9 cellular contexts compared by ENCODE assay signal in the genomic region with DNA sequence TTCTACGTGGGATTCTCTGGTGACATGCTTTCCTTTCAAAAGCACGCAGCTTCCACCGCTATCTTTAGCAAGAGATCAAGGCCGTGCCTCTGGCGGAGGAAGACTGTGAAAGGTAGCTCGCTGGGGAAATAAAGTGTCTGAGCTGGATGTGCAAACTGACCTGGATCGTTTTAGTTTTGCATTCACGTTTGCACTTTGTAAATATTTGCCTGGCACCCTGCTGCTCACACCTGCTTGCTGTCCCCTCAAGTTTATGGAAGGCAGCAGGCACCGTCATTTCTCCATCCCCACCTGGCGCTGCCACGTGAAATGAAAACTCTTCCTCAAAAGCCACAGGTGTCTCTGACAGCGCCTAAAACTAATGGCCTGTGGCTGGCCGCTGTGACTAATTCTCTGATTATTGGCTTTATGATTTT. TPM values are rescaled to one million over a fixed set of nuclear protein-coding genes. Genes with fewer than 3 reads are reported as not detected.
DNase-seq lines count a peak whose midpoint lies in the region; ATAC-seq and TF ChIP-seq lines count a peak whose summit lies in the region.
"Had no signal": no experiment of that assay in that cellular context is flagged by ENCODE, and none has a peak within 500 bp of the region (broad histone marks: within the 10 kb centered on the region; RNA-seq: fewer than 3 reads in every experiment).

No MANE protein-coding gene starts in this region.

- no peaks in the 10 kb centered on the region for H3K36me3 ChIP-seq in KMS-11 (ENCODE audit: insufficient read depth)
- no peaks in the 10 kb centered on the region for H3K36me3 ChIP-seq in esophagus muscularis mucosa
- H3K36me3 ChIP-seq in stomach, result no peaks in the 10 kb centered on the region
- no peaks in the 10 kb centered on the region for H3K36me3 ChIP-seq in mesendoderm (ENCODE audit: control insufficient read depth, insufficient read depth, low read length)
- H3K36me3 ChIP-seq in heart left ventricle, result no peaks in the 10 kb centered on the region

- H4K5ac ChIP-seq in mesendoderm (ENCODE audit: low read length), result no peak overlapping the region

- peaks cover 24% of the 10 kb centered on the region for H3K4me1 ChIP-seq in KMS-11 (ENCODE audit: low read depth, poor library complexity, severe bottlenecking)
- H3K4me1 ChIP-seq in esophagus muscularis mucosa, result peaks cover 0 to 19% (median 8%) of the 10 kb centered on the region in 4 donors
- peaks cover 0 to 29% (median 13%) of the 10 kb centered on the region in 4 donors for H3K4me1 ChIP-seq in stomach
- H3K4me1 ChIP-seq in mesendoderm (ENCODE audit: control insufficient read depth, low read depth, low read length), result no peaks in the 10 kb centered on the region
- peaks cover 0 to 42% (median 4%) of the 10 kb centered on the region in 12 donors for H3K4me1 ChIP-seq in heart left ventricle

- H4K8ac ChIP-seq in mesendoderm (ENCODE audit: low read depth, low read length), result no peak overlapping the region

- no peaks in the 10 kb centered on the region for H3K79me2 ChIP-seq in KMS-11 (ENCODE audit: insufficient read depth, low read depth)
- no peaks in the 10 kb centered on the region for H3K79me2 ChIP-seq in mesendoderm (ENCODE audit: control insufficient read depth, insufficient read depth, low read length)

- TF ChIP-seq CTCF in KMS-11 (conservative IDR thresholded peaks at IDR 0.05; ENCODE audit: low read depth, low read length) (no peak), esophagus muscularis mucosa (IDR thresholded peaks at IDR 0.05) (no peak), stomach (IDR thresholded peaks at IDR 0.05) (no peak), heart left ventricle (IDR thresholded peaks at IDR 0.05) (no peak)

- H2BK120ac ChIP-seq in mesendoderm (ENCODE audit: low read depth, low read length), result no peak overlapping the region

- peaks cover 6% of the 10 kb centered on the region for H3K4me1 Mint-ChIP-seq in T-helper 17 cell

- H3K27me3 ChIP-seq in KMS-11 (ENCODE audit: insufficient read depth, low read depth) (peaks cover 61% of the 10 kb centered on the region; the same call in 1 of the 2 replicates), esophagus muscularis mucosa (peaks cover 0 to 12% (median 0%) of the 10 kb centered on the region in 4 donors), stomach (no peaks in the 10 kb centered on the region), mesendoderm (ENCODE audit: insufficient read depth, low read length, poor library complexity) (no peaks in the 10 kb centered on the region), heart left ventricle (peaks cover 0 to 3% (median 0%) of the 10 kb centered on the region in 9 donors)

- peak; percentile 84 for DNase-seq in NCI-H774 (lab: John Stamatoyannopoulos, UW)
- no peak for DNase-seq in esophagus muscularis mucosa (ENCODE audit: extremely low spot score)
- DNase-seq in stomach, result no peak
- no peak for DNase-seq in mesendoderm
- DNase-seq in T-helper 17 cell, result no peak
- no peak for DNase-seq in heart left ventricle
- DNase-seq in activated CD4-positive, CD25-positive, alpha-beta regulatory T cell (lab: John Stamatoyannopoulos, UW), result no peak
- DNase-seq: naive B cell had no signal

- no peak overlapping the region for H3K18ac ChIP-seq in mesendoderm (ENCODE audit: low read length)

- H2AK5ac ChIP-seq in mesendoderm (ENCODE audit: low read length), result no peak overlapping the region

- WGBS in esophagus muscularis mucosa, result 49% methylated on average over 13 of the region's 13 CpGs
- WGBS in stomach, 5 donors, result 20 to 38% (median 28%) methylated on average over 13 of the region's 13 CpGs
- no CpG with 5 or more reads among the region's 13 CpGs for WGBS in mesendoderm (ENCODE audit: extremely low coverage, insufficient coverage, low lambda C conversion rate)
- 40 to 50% (median 44%) methylated on average over 13 of the region's 13 CpGs for WGBS in heart left ventricle, 4 donors

- no peak for ATAC-seq in T-helper 17 cell
- ATAC-seq in heart left ventricle, result no peak

- no peak overlapping the region for H3K27ac Mint-ChIP-seq in T-helper 17 cell
- H3K27ac Mint-ChIP-seq: naive B cell had no signal

- H3K23ac ChIP-seq in mesendoderm (ENCODE audit: low read length), result no peak overlapping the region

- H2AFZ ChIP-seq in KMS-11 (ENCODE audit: low read depth), result peak overlapping the region; percentile 60; the same call in 1 of the 2 replicates

- H3K36me3 Mint-ChIP-seq in T-helper 17 cell (ENCODE audit: low read depth), result peaks cover 2% of the 10 kb centered on the region

- H3K9ac ChIP-seq in KMS-11 (peak overlapping the region; percentile 15; the same call in 1 of the 2 replicates), mesendoderm (ENCODE audit: low read length) (no peak overlapping the region)

- no peak for TF ChIP-seq EP300 in esophagus muscularis mucosa (IDR thresholded peaks at IDR 0.05)
- TF ChIP-seq EP300 in stomach (IDR thresholded peaks at IDR 0.05), result no peak

- no peaks in the 10 kb centered on the region for H3K9me3 ChIP-seq in esophagus muscularis mucosa
- no peaks in the 10 kb centered on the region for H3K9me3 ChIP-seq in stomach
- H3K9me3 ChIP-seq in T-helper 17 cell (ENCODE audit: control insufficient read depth, low read length, poor library complexity, severe bottlenecking), result no peaks in the 10 kb centered on the region
- no peaks in the 10 kb centered on the region for H3K9me3 ChIP-seq in heart left ventricle

- H4K20me1 ChIP-seq in KMS-11 (ENCODE audit: insufficient read depth), result no peaks in the 10 kb centered on the region

- H3K4ac ChIP-seq in mesendoderm (ENCODE audit: low read depth, low read length), result no peak overlapping the region

- no peaks in the 10 kb centered on the region for H3K79me1 ChIP-seq in mesendoderm (ENCODE audit: low read length)

- H3K27ac ChIP-seq in KMS-11 (no peak overlapping the region), esophagus muscularis mucosa (replicated peaks in 1 of 4) (no peak overlapping the region), stomach (no peak overlapping the region), mesendoderm (ENCODE audit: low read depth, low read length) (no peak overlapping the region), heart left ventricle (no peak overlapping the region)

- H3K4me2 ChIP-seq in KMS-11 (peak overlapping the region; percentile 98), mesendoderm (ENCODE audit: low read length) (no peak overlapping the region)

- TF ChIP-seq POLR2A in esophagus muscularis mucosa (IDR thresholded peaks at IDR 0.05; ENCODE audit: low read depth) (no peak), stomach (IDR thresholded peaks at IDR 0.05) (no peak), heart left ventricle (IDR thresholded peaks at IDR 0.05) (no peak)

- H3K27me3 Mint-ChIP-seq in T-helper 17 cell, result peaks cover 38% of the 10 kb centered on the region

- H3K56ac ChIP-seq in mesendoderm (ENCODE audit: low read length), result no peak overlapping the region

- peak overlapping the region; percentile 72 for H3K4me3 ChIP-seq in KMS-11 (IDR thresholded peaks at IDR 0.05; ENCODE audit: insufficient read depth, low read depth, low read length)
- H3K4me3 ChIP-seq in esophagus muscularis mucosa, result peak overlapping the region; percentile 24 to 45 (median 28)
- peak overlapping the region; percentile 9 to 35 (median 25) for H3K4me3 ChIP-seq in stomach
- H3K4me3 ChIP-seq in mesendoderm (ENCODE audit: low read length), result no peak overlapping the region
- peak overlapping the region in 6 of 12 donors; percentile 17 to 32 (median 27) for H3K4me3 ChIP-seq in heart left ventricle

- intact Hi-C loops in esophagus muscularis mucosa (cut with DNase I) (no loop called here), stomach (cut with DNase I; ENCODE audit: low total_unique reads) (no loop called here), heart left ventricle (cut with DNase I) (no loop called here)

- H3K4me3 Mint-ChIP-seq in T-helper 17 cell, result no peak overlapping the region

- H2BK5ac ChIP-seq in mesendoderm (ENCODE audit: low read length), result no peak overlapping the region

- H2BK15ac ChIP-seq in mesendoderm (replicated peaks; ENCODE audit: low read depth), result no peak overlapping the region

RNA-seq across cellular contexts. Expression of gene TARDBP, which starts 44.0 kb away (rescaled TPM):
- total RNA-seq in esophagus muscularis mucosa (100 to 1,000 TPM in 3 of 4 donors, 10 to 100 TPM in 1; 74.9 to 184 (median 137) TPM), stomach (100 to 1,000 TPM in 4 of 5 donors, 10 to 100 TPM in 1; 68.8 to 243 (median 159) TPM), T-helper 17 cell (100 to 1,000 TPM; 121 to 135 TPM), heart left ventricle (100 to 1,000 TPM in 6 of 9 donors, 10 to 100 TPM in 3; 66.9 to 115 (median 103) TPM)
- polyA plus RNA-seq in stomach (100 to 1,000 TPM in 2 of 3 donors, 10 to 100 TPM in 1; 85.3 to 102 (median 100) TPM), heart left ventricle (100 to 1,000 TPM in 1 of 2 donors, 10 to 100 TPM in 1; 66.3 to 138 TPM)
- polyA plus RNA-seq in mesendoderm (2013, experiment 1 of 2), result 297 TPM
- polyA plus RNA-seq in mesendoderm (2013, experiment 2 of 2), result 294 TPM
